ENCODE assay signal across 8 cellular contexts in the genomic region with DNA sequence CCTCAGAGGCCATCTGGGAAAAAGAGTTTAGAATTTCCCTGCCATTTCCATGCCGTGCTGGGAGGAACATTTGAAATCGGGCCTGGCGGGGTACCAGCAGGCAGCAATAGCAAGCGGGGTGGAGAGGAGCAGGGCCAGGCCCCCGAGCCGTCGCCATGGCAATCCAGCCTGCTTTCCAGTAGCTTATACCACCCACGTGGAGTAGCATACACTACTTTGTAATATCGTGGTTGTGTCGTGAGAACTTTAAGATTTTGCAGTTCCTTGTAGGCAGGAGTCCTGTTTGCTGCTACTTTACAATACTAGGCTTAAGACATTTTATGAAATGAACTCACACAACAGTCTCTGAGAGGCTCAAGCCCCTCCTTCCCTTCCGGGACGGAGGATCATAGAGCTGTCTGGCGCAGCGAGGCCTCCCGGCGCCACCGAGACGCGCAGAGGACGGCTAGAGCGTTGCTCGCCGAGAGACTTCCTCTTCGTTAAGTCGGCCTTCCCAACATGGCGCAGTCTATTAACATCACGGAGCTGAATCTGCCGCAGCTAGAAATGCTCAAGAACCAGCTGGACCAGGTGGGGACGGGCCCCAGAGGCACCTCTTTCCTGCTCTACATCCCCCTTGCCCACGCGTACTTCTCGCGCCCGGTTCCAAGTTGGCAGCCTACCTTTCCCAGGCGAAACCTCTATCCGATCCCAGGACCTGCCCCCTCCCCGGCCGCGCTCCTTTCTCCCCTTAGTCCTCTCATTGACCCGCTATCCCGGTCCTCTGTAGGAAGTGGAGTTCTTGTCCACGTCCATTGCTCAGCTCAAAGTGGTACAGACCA. TPM values are rescaled to one million over a fixed set of nuclear protein-coding genes. Genes with fewer than 3 reads are reported as not detected.
DNase-seq lines count a peak whose midpoint lies in the region; ATAC-seq and TF ChIP-seq lines count a peak whose summit lies in the region.

A gene (plus strand): TSS at position 473 of the 821 bp plus-strand sequence. CDS start 26 bp downstream, at position 499.

- TF ChIP-seq CTCF in Calu3 (IDR thresholded peaks at IDR 0.05; ENCODE audit: unreplicated experiment) = no peak
- no peak for TF ChIP-seq CTCF in OCI-LY7 (conservative IDR thresholded peaks at IDR 0.05; ENCODE audit: low read length)
- TF ChIP-seq CTCF in epithelial cell of esophagus (IDR thresholded peaks at IDR 0.05; ENCODE audit: insufficient read depth, low read depth, low read length, missing control alignments) = peak; percentile 32

- WGBS in HUES64 = 3% methylated on average over 39 of the region's 42 CpGs

- intact Hi-C loops in Calu3 (cut with micrococcal nuclease; ENCODE audit: unreplicated experiment) = no loop called here
- intact Hi-C loops in OCI-LY7 (cut with micrococcal nuclease; ENCODE audit: unreplicated experiment) = loop anchor here (1.0 to 2.0 kb wide), 3 partner anchors 26 to 42 kb away; a partner anchor contains a TSS

- H3K27ac ChIP-seq in HUES64 (ENCODE audit: low read depth, low read length) (peak within 1 kb of the TSS; percentile 59), OCI-LY7 (ENCODE audit: low read depth, low read length, poor library complexity, severe bottlenecking) (peak within 1 kb of the TSS; percentile 48)

- H3K27me3 ChIP-seq in HUES64 (ENCODE audit: insufficient read depth, low read length) = no peaks in the 10 kb centered on the region
- no peaks in the 10 kb centered on the region for H3K27me3 ChIP-seq in mononuclear cell (ENCODE audit: insufficient read depth, low read length)

- H3K9me2 ChIP-seq in OCI-LY7 (ENCODE audit: insufficient read depth, low read length) = no peaks in the 10 kb centered on the region

- H3K27ac Mint-ChIP-seq in Calu3 (ENCODE audit: unreplicated experiment) = peak within 1 kb of the TSS; percentile 66

- peaks cover 55% of the 10 kb centered on the region for H3K36me3 ChIP-seq in HUES64 (ENCODE audit: insufficient read depth, low read length)
- H3K36me3 ChIP-seq in OCI-LY7 (ENCODE audit: insufficient read depth, low read length) = peaks cover 71% of the 10 kb centered on the region

- POLR2A ChIA-PET in OCI-LY7 (lab: Charles Lee) = interaction anchor here (0.7 to 2.4 kb wide), 14 partner anchors 16 to 217 kb away, joined by 3 to 17 read pairs (median 4); a partner anchor contains a TSS

- peaks cover 48% of the 10 kb centered on the region for H3K36me3 Mint-ChIP-seq in Calu3 (ENCODE audit: insufficient read depth, unreplicated experiment)

- H3K27me3 Mint-ChIP-seq in Calu3 (ENCODE audit: unreplicated experiment) = no peaks in the 10 kb centered on the region

- no peaks in the 10 kb centered on the region for H4K20me1 ChIP-seq in OCI-LY7 (ENCODE audit: insufficient read depth, low read length)

- CTCF ChIA-PET in Calu3 (lab: Charles Lee) (interaction anchor here (0.5 to 1.3 kb wide), 9 partner anchors 12 to 531 kb away, joined by 3 to 7 read pairs (median 3); a partner anchor contains a TSS), OCI-LY7 (lab: Charles Lee; ENCODE audit: unreplicated experiment) (interaction anchor here (0.6 to 1.7 kb wide), 6 partner anchors 18 to 214 kb away, joined by 3 to 5 read pairs (median 4); a partner anchor contains a TSS)

- BruUV-seq in Calu3 (replicated peaks; lab: Mats Ljungman, UMichigan) (no TSS peak), OCI-LY7 (replicated peaks; lab: Mats Ljungman, UMichigan) (no TSS peak)

- peak within 1 kb of the TSS; percentile 77 for H2AFZ ChIP-seq in OCI-LY7 (ENCODE audit: low read length)

- DNase-seq in Calu3 (peak; percentile 84), OCI-LY7 (ENCODE audit: low spot score) (peak; percentile 91), activated T-cell treated with anti-CD3 and anti-CD28 coated beads for 1 hour (ENCODE audit: low read depth) (peak; percentile 73), epithelial cell of esophagus (ENCODE audit: low read depth) (peak; percentile 94)
- DNase-seq in stimulated activated CD8-positive, alpha-beta memory T cell treated with anti-CD3 and anti-CD28 coated beads, Interleukin-4, amount 100 ng/mL, for 1 hour (ENCODE audit: low read depth in 2 of 2, low spot score in 1 of 2) = peak; percentile 67 to 73

- H3K4me1 ChIP-seq in HUES64 (ENCODE audit: insufficient read depth, low read length) (no peaks in the 10 kb centered on the region; the same call in 1 of the 2 replicates), OCI-LY7 (ENCODE audit: insufficient read depth, low read length, poor library complexity, severe bottlenecking) (peaks cover 24% of the 10 kb centered on the region), mononuclear cell (ENCODE audit: insufficient read depth, low read length) (peaks cover 47% of the 10 kb centered on the region)

- peak within 1 kb of the TSS; percentile 90 for H3K4me3 Mint-ChIP-seq in Calu3 (ENCODE audit: low read depth, unreplicated experiment)

- H3K4me3 ChIP-seq in HUES64 (ENCODE audit: low read length) = peak within 1 kb of the TSS; percentile 96
- peak within 1 kb of the TSS; percentile 92 for H3K4me3 ChIP-seq in OCI-LY7 (ENCODE audit: low read depth, low read length, poor library complexity, severe bottlenecking)
- peak within 1 kb of the TSS; percentile 100 for H3K4me3 ChIP-seq in epithelial cell of esophagus (ENCODE audit: low read length)
- peak within 1 kb of the TSS; percentile 67 for H3K4me3 ChIP-seq in mononuclear cell (ENCODE audit: low read length)

- H3K4me1 Mint-ChIP-seq in Calu3 (ENCODE audit: low read depth, unreplicated experiment) = peaks cover 4% of the 10 kb centered on the region

- H3K4me2 ChIP-seq in OCI-LY7 (ENCODE audit: low read length) = peak within 1 kb of the TSS; percentile 90

- H3K9me3 ChIP-seq in HUES64 (ENCODE audit: insufficient read depth, low read depth, low read length) = no peaks in the 10 kb centered on the region
- H3K9me3 ChIP-seq in OCI-LY7 (ENCODE audit: low read length) = no peaks in the 10 kb centered on the region
- no peaks in the 10 kb centered on the region for H3K9me3 ChIP-seq in mononuclear cell (ENCODE audit: low read depth, low read length)

- H3K9me3 Mint-ChIP-seq in Calu3 (ENCODE audit: low read depth, unreplicated experiment) = no peaks in the 10 kb centered on the region

- peak; percentile 79 for ATAC-seq in GM21447 (IDR thresholded peaks at IDR 0.05; ENCODE audit: unreplicated experiment)

- peak within 1 kb of the TSS; percentile 84 for H3K9ac ChIP-seq in HUES64 (ENCODE audit: low read depth, low read length)

- H3K79me2 ChIP-seq in OCI-LY7 (ENCODE audit: insufficient read depth, low read depth, low read length) = peaks cover 19% of the 10 kb centered on the region

RNA-seq across cellular contexts. Expression of the gene that starts here (rescaled TPM):
- total RNA-seq in Calu3 (2022) (178 and 185 TPM in 2 replicates), OCI-LY7 (2022) (264 TPM in 2 replicates), mononuclear cell (979 TPM)
- polyA plus RNA-seq in HUES64 (2013, experiment 1 of 2) = 364 TPM
- polyA plus RNA-seq in HUES64 (2013, experiment 2 of 2) = 381 TPM
- total RNA-seq in OCI-LY7 (2014; rRNA removed; shearing (Covaris generic)) = 348 and 394 TPM in 2 replicates

Comparison
In these comparisons a context has a peak if more than half of its experiments do, and no peak if none do; other contexts are left out.
1. Peak in every context shown above with its lines: DNase-seq, ATAC-seq, H3K4me3 ChIP-seq and H3K27ac ChIP-seq.